Comparison of ENCODE assay signal across 9 cellular contexts in the genomic region with DNA sequence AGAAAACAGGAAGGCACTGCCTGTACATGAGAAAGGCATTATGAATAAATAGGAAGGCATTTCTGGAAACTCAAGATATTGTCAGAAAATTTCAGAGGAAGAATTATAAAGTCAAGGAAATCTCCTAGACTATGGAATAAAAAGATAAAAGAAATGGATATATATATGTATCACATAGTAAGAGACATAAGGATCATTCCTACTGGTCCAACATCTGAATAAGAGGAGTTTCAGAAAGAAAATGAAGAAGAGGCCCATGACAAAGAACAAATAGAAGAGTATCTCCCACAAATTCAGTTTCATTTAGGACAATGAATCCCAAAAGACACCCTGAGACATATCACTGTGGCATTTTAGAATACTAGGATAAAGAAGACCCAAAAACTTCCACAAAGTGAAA.
"Had no signal": no experiment of that assay in that cellular context is flagged by ENCODE, and none has a peak within 500 bp of the region (broad histone marks: within the 10 kb centered on the region; RNA-seq: fewer than 3 reads in every experiment).

No MANE protein-coding gene starts in this region.

- ATAC-seq: GM23338, HCT116 had no signal

- H3K27ac Mint-ChIP-seq: GM23338, H9, HFFc6 had no signal

- H3K4me1 ChIP-seq: HAP-1 had no signal

- DNase-seq: GM23248, GOT3, H7, H9, HCEC 1CT, HFFc6 had no signal

- H3K4me3 Mint-ChIP-seq: GM23338, H9, HFFc6 had no signal

- H2AFZ ChIP-seq: GM23248, GM23338 had no signal

- H3K36me3 ChIP-seq: HAP-1 had no signal

- H3K27ac ChIP-seq: GM23248 had no signal

- H3K4me3 ChIP-seq: GM23248, GM23338, HAP-1 had no signal

- H3K4me1 Mint-ChIP-seq: H9 had no signal

- H3K9ac ChIP-seq: GM23248 had no signal

- H3K4me2 ChIP-seq: GM23338 had no signal
